Comparison of ENCODE assay signal across 9 cellular contexts in genomic region chr22:31945478-31945815, GRCh38. TPM values are rescaled to one million over a fixed set of nuclear protein-coding genes. Genes with fewer than 3 reads are reported as not detected.
DNase-seq lines count a peak whose midpoint lies in the region; ATAC-seq and TF ChIP-seq lines count a peak whose summit lies in the region.
"Had no signal": no experiment of that assay in that cellular context is flagged by ENCODE, and none has a peak within 500 bp of the region (broad histone marks: within the 10 kb centered on the region; RNA-seq: fewer than 3 reads in every experiment).

No MANE protein-coding gene starts in this region.

- peaks cover 42% of the 10 kb centered on the region for H3K4me1 Mint-ChIP-seq in activated T-cell treated with anti-CD3 and anti-CD28 coated beads, Interleukin-2, amount 50 U/mL, for 24 hours (ENCODE audit: low read depth)

- ATAC-seq in left ventricle myocardium superior (no peak), right lobe of liver (no peak), HG03460 (IDR thresholded peaks at IDR 0.05; ENCODE audit: unreplicated experiment) (no peak)

- TF ChIP-seq POLR2A in right lobe of liver (IDR thresholded peaks at IDR 0.05) (no peak), vagina (IDR thresholded peaks at IDR 0.05) (no peak)

- H3K36me3 ChIP-seq in left ventricle myocardium inferior (peaks cover 14% of the 10 kb centered on the region), ascending aorta (peaks cover 0 to 4% of the 10 kb centered on the region in 2 donors), right lobe of liver (peaks cover 0 to 3% (median 1%) of the 10 kb centered on the region in 4 donors), vagina (no peaks in the 10 kb centered on the region)

- H3K4me3 ChIP-seq in left ventricle myocardium inferior (peak overlapping the region; percentile 94), ascending aorta (peak overlapping the region; percentile 83 to 98), right lobe of liver (peak overlapping the region; percentile 78 to 99 (median 81)), vagina (peak overlapping the region; percentile 92 to 99)

- intact Hi-C loops in left ventricle myocardium inferior (cut with micrococcal nuclease) (no loop called here), left ventricle myocardium superior (cut with micrococcal nuclease) (no loop called here), ascending aorta (cut with DNase I) (loop anchor here (10.0 kb wide), 1 partner anchor 281 kb away; the partner anchor contains the start of gene PISD), right lobe of liver (cut with DNase I) (no loop called here), vagina (cut with DNase I) (no loop called here), posterior cingulate gyrus (cut with DNase I) (loop anchor here (5.0 to 10.0 kb wide), 2 partner anchors 111 to 193 kb away; partner anchors contain the start of genes DEPDC5 and PRR14L)

- DNase-seq in left ventricle myocardium inferior (no peak), left ventricle myocardium superior (no peak), ascending aorta (ENCODE audit: low spot score in 2 of 2) (no peak), right lobe of liver (no peak), vagina (ENCODE audit: extremely low spot score in 2 of 2) (no peak), posterior cingulate gyrus (no peak)
- DNase-seq in activated T-cell treated with anti-CD3 and anti-CD28 coated beads, Interleukin-2, amount 50 U/mL, for 24 hours: no peak

- no peak overlapping the region for H3K27ac Mint-ChIP-seq in activated T-cell treated with anti-CD3 and anti-CD28 coated beads, Interleukin-2, amount 50 U/mL, for 24 hours
- H3K27ac Mint-ChIP-seq: natural killer cell treated with Interleukin-12 subunit alpha and Interleukin-12 subunit beta and Interleukin-15 and Interleukin-18, amount 100 ng/mL, for 72 hours had no signal

- H3K27me3 ChIP-seq in left ventricle myocardium inferior (ENCODE audit: low read depth): no peaks in the 10 kb centered on the region
- no peaks in the 10 kb centered on the region for H3K27me3 ChIP-seq in ascending aorta
- H3K27me3 ChIP-seq in right lobe of liver: no peaks in the 10 kb centered on the region
- no peaks in the 10 kb centered on the region for H3K27me3 ChIP-seq in vagina

- peaks cover 34% of the 10 kb centered on the region for H3K36me3 Mint-ChIP-seq in activated T-cell treated with anti-CD3 and anti-CD28 coated beads, Interleukin-2, amount 50 U/mL, for 24 hours (ENCODE audit: low read depth)

- TF ChIP-seq CTCF in left ventricle myocardium inferior (IDR thresholded peaks at IDR 0.05; ENCODE audit: borderline replicate concordance) (no peak), ascending aorta (IDR thresholded peaks at IDR 0.05) (no peak), right lobe of liver (IDR thresholded peaks at IDR 0.05) (no peak), vagina (IDR thresholded peaks at IDR 0.05) (no peak)

- H3K9me3 ChIP-seq in left ventricle myocardium inferior (replicated peaks) (no peaks in the 10 kb centered on the region), ascending aorta (no peaks in the 10 kb centered on the region), right lobe of liver (no peaks in the 10 kb centered on the region), vagina (no peaks in the 10 kb centered on the region)

- WGBS in right lobe of liver (ENCODE audit: insufficient coverage, low coverage, low lambda C conversion rate, missing lambda C conversion rate): 10% methylated on average over 10 of the region's 12 CpGs

- H3K27me3 Mint-ChIP-seq in activated T-cell treated with anti-CD3 and anti-CD28 coated beads, Interleukin-2, amount 50 U/mL, for 24 hours: no peaks in the 10 kb centered on the region
- H3K27me3 Mint-ChIP-seq: natural killer cell treated with Interleukin-12 subunit alpha and Interleukin-12 subunit beta and Interleukin-15 and Interleukin-18, amount 100 ng/mL, for 72 hours had no signal

- H3K4me1 ChIP-seq in left ventricle myocardium inferior (peaks cover 62% of the 10 kb centered on the region), ascending aorta (peaks cover 1 to 9% of the 10 kb centered on the region in 2 donors), right lobe of liver (peaks cover 0 to 7% (median 0%) of the 10 kb centered on the region in 4 donors), vagina (peaks cover 30% of the 10 kb centered on the region)

- no peak overlapping the region for H3K4me3 Mint-ChIP-seq in activated T-cell treated with anti-CD3 and anti-CD28 coated beads, Interleukin-2, amount 50 U/mL, for 24 hours
- H3K4me3 Mint-ChIP-seq: natural killer cell treated with Interleukin-12 subunit alpha and Interleukin-12 subunit beta and Interleukin-15 and Interleukin-18, amount 100 ng/mL, for 72 hours had no signal

- no peaks in the 10 kb centered on the region for H3K9me3 Mint-ChIP-seq in activated T-cell treated with anti-CD3 and anti-CD28 coated beads, Interleukin-2, amount 50 U/mL, for 24 hours
- H3K9me3 Mint-ChIP-seq: natural killer cell treated with Interleukin-12 subunit alpha and Interleukin-12 subunit beta and Interleukin-15 and Interleukin-18, amount 100 ng/mL, for 72 hours had no signal

- H3K27ac ChIP-seq in left ventricle myocardium inferior (replicated peaks): peak overlapping the region; percentile 100
- peak overlapping the region; percentile 95 to 99 for H3K27ac ChIP-seq in ascending aorta
- H3K27ac ChIP-seq in right lobe of liver: peak overlapping the region; percentile 90 to 96 (median 93)
- peak overlapping the region; percentile 98 for H3K27ac ChIP-seq in vagina

RNA-seq across cellular contexts. Expression of gene YWHAH, which starts 1.1 kb away (rescaled TPM):
- 67.2 TPM for total RNA-seq in left ventricle myocardium inferior
- 60.4 TPM for total RNA-seq in left ventricle myocardium superior
- total RNA-seq in ascending aorta: 139 TPM
- 10 to 100 TPM; 35.8 to 97.5 (median 59.1) TPM for total RNA-seq in right lobe of liver
- 86.2 TPM for total RNA-seq in vagina

Comparison
In these comparisons a context has a peak if more than half of its experiments do, and no peak if none do; other contexts are left out.
1. intact Hi-C loops: an anchor here in ascending aorta (10.0 kb wide) and posterior cingulate gyrus (5.0 to 10.0 kb wide); none called in left ventricle myocardium inferior, left ventricle myocardium superior, right lobe of liver and vagina.